20 cellular contexts compared by ENCODE assay signal in the genomic region with DNA sequence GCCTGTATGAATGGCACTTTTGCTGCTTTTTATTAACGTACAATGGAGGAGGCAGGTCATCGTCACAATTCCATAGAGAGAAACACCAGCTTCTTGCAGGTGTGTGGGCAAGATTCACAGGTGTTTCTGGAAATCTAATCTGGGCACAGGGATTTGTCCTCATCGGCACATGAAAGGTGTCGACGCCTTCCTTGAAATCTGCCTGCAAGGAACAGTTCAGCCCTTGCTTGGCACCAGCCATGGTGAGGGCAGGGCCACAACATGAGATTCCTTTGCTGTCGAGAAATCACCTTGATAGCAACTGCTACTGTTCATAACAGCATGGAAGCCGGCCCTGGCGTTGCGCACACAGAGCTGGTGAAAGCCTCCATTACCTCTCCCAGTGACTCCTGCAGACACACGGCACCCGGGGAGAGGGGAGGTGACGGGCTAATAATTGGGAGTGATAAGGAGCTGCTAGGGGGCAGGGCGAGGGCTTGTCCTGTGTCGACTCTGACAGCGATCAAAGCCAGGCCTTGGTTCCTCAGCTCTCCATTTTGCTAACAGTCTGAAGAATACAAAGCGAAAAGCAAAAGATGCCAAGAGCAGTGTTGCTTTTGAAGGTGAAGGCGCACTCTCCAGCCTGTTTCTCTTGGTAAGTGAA.
"Had no signal": no experiment of that assay in that cellular context is flagged by ENCODE, and none has a peak within 500 bp of the region (broad histone marks: within the 10 kb centered on the region; RNA-seq: fewer than 3 reads in every experiment).

No MANE protein-coding gene starts in this region.

- H3K27ac Mint-ChIP-seq: naive thymus-derived CD8-positive, alpha-beta T cell; stimulated activated naive CD8-positive, alpha-beta T cell treated with anti-CD3 and anti-CD28 coated beads, Interleukin-15, amount 100 ng/mL, for 72 hours had no signal

- H3K27me3 Mint-ChIP-seq: stimulated activated naive CD8-positive, alpha-beta T cell treated with anti-CD3 and anti-CD28 coated beads, Interleukin-15, amount 100 ng/mL, for 72 hours had no signal

- H3K4me1 Mint-ChIP-seq: stimulated activated naive CD8-positive, alpha-beta T cell treated with anti-CD3 and anti-CD28 coated beads, Interleukin-15, amount 100 ng/mL, for 72 hours had no signal

- H3K9me3 ChIP-seq: colonic mucosa, heart right ventricle, mucosa of descending colon, pancreas, right lobe of liver, spleen, thoracic aorta, transverse colon had no signal

- H3K27ac ChIP-seq: colonic mucosa, heart right ventricle, pancreas, right lobe of liver, spleen, transverse colon had no signal

- H3K4me3 Mint-ChIP-seq: naive thymus-derived CD8-positive, alpha-beta T cell; stimulated activated naive B cell treated with anti-CD40 and anti-IgM and Interleukin-4, amounts not matched to agents 10 μg/mL and 1 μg/mL and 100 μg/mL, for 72 hours; stimulated activated naive CD8-positive, alpha-beta T cell treated with anti-CD3 and anti-CD28 coated beads, Interleukin-15, amount 100 ng/mL, for 72 hours had no signal

- DNase-seq: colonic mucosa; effector CD4-positive, alpha-beta T cell; kidney; left colon; mucosa of descending colon; naive thymus-derived CD8-positive, alpha-beta T cell; occipital lobe; right lobe of liver; spleen; stimulated activated CD4-positive, alpha-beta T cell treated with anti-CD3 and anti-CD28 coated beads, Interleukin-15, amount 100 ng/mL, for 24 hours; stimulated activated CD4-positive, alpha-beta T cell treated with anti-CD3 and anti-CD28 coated beads, Interleukin-1b, Interleukin-23, amount 100 ng/mL, for 48 hours; stimulated activated CD4-positive, alpha-beta T cell treated with anti-CD3 and anti-CD28 coated beads, Interleukin-4, amount 100 ng/mL, for 24 hours; stimulated activated naive B cell treated with anti-CD40 and anti-IgM and Interleukin-4, amounts not matched to agents 10 μg/mL and 1 μg/mL and 100 μg/mL, for 72 hours; stimulated activated naive CD8-positive, alpha-beta T cell treated with anti-CD3 and anti-CD28 coated beads, Interleukin-15, amount 100 ng/mL, for 72 hours; transverse colon had no signal

- H3K9me3 Mint-ChIP-seq: naive thymus-derived CD8-positive, alpha-beta T cell; stimulated activated naive B cell treated with anti-CD40 and anti-IgM and Interleukin-4, amounts not matched to agents 10 μg/mL and 1 μg/mL and 100 μg/mL, for 72 hours; stimulated activated naive CD8-positive, alpha-beta T cell treated with anti-CD3 and anti-CD28 coated beads, Interleukin-15, amount 100 ng/mL, for 72 hours had no signal

- ATAC-seq: esophagus mucosa; left colon; mucosa of descending colon; naive thymus-derived CD8-positive, alpha-beta T cell; right lobe of liver; stimulated activated naive B cell treated with anti-CD40 and anti-IgM and Interleukin-4, amounts not matched to agents 10 μg/mL and 1 μg/mL and 100 μg/mL, for 72 hours; stimulated activated naive CD8-positive, alpha-beta T cell treated with anti-CD3 and anti-CD28 coated beads, Interleukin-15, amount 100 ng/mL, for 72 hours had no signal

- H3K36me3 ChIP-seq: colonic mucosa, heart right ventricle, pancreas, right lobe of liver, spleen, thoracic aorta, transverse colon had no signal

- H3K36me3 Mint-ChIP-seq: naive thymus-derived CD8-positive, alpha-beta T cell; stimulated activated naive B cell treated with anti-CD40 and anti-IgM and Interleukin-4, amounts not matched to agents 10 μg/mL and 1 μg/mL and 100 μg/mL, for 72 hours had no signal

- H3K27me3 ChIP-seq: colonic mucosa, right lobe of liver, spleen, transverse colon had no signal

- H3K4me1 ChIP-seq: colonic mucosa, pancreas, right lobe of liver, spleen had no signal

- H3K4me3 ChIP-seq: colonic mucosa, heart right ventricle, lung, mucosa of descending colon, pancreas, right lobe of liver, spleen, transverse colon had no signal
